ENCODE assay signal across 1 cellular context in genomic region chr14:31876741-31877140, GRCh38.
TF ChIP-seq lines count a peak whose summit lies in the region.

No MANE protein-coding gene starts in this region.

TF ChIP-seq in K562, 482 proteins besides CTCF, POLR2A, EP300 and RAD21 (continued from another document):
- TF ChIP-seq TFE3 (CRISPR knock-in tag; IDR thresholded peaks at IDR 0.05) = no peak
- TF ChIP-seq CREB3 (tag; conservative IDR thresholded peaks at IDR 0.05; ENCODE audit: low read depth) = no peak
- TF ChIP-seq KDM1A (IDR thresholded peaks at IDR 0.05) = no peak
- no peak for TF ChIP-seq PREB (CRISPR knock-in tag; IDR thresholded peaks at IDR 0.05)
- TF ChIP-seq SMARCA4 (IDR thresholded peaks at IDR 0.05) = no peak
- no peak for TF ChIP-seq HOMEZ (CRISPR knock-in tag; IDR thresholded peaks at IDR 0.05)
- TF ChIP-seq HNRNPL (IDR thresholded peaks at IDR 0.05; ENCODE audit: low read depth, low read length) = no peak
- TF ChIP-seq SPI1 (IDR thresholded peaks at IDR 0.05; ENCODE audit: borderline replicate concordance, low read depth, low read length) = no peak
- no peak for TF ChIP-seq CHCHD3 (CRISPR knock-in tag; IDR thresholded peaks at IDR 0.05)
- no peak for TF ChIP-seq TSHZ1 (CRISPR knock-in tag; IDR thresholded peaks at IDR 0.05)
- TF ChIP-seq PTBP1 (IDR thresholded peaks at IDR 0.05; ENCODE audit: low read depth, low read length) = no peak
- TF ChIP-seq TBP (optimal IDR thresholded peaks at IDR 0.05; ENCODE audit: low read depth, low read length) = no peak
- no peak for TF ChIP-seq FOS (IDR thresholded peaks at IDR 0.05; ENCODE audit: extremely low read depth, insufficient read length)
- TF ChIP-seq PATZ1 (CRISPR knock-in tag; IDR thresholded peaks at IDR 0.05; ENCODE audit: borderline replicate concordance) = no peak
- TF ChIP-seq SAFB (IDR thresholded peaks at IDR 0.05; ENCODE audit: borderline replicate concordance, low read depth, low read length) = no peak
- TF ChIP-seq SAP30 (IDR thresholded peaks at IDR 0.05; ENCODE audit: borderline replicate concordance, insufficient read depth, low read depth, low read length, poor library complexity, severe bottlenecking) = no peak
